1 cellular context compared by ENCODE assay signal in the genomic region with DNA sequence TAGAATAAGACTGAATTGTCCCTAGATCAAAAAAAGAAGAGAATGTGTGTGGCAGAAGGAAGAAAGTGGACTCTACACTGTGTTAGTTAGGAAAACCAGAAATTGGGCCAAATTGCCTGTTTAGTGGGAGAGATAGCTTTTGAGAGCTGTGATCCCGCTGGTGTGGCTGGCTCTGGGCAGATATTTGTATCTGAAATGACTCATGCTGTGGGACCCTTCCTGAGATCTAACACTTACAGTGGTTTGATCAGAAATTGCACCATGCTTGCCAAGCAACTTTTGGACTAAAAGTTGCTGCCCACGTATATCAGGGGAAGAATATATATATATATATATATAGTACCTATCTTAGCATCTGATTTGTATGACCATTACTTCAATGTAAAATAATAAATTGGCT.
TF ChIP-seq lines count a peak whose summit lies in the region.

No MANE protein-coding gene starts in this region.

TF ChIP-seq in SK-N-SH, 30 proteins besides CTCF, POLR2A, EP300 and RAD21 (continued from another document):
- TF ChIP-seq, protein P1, sequence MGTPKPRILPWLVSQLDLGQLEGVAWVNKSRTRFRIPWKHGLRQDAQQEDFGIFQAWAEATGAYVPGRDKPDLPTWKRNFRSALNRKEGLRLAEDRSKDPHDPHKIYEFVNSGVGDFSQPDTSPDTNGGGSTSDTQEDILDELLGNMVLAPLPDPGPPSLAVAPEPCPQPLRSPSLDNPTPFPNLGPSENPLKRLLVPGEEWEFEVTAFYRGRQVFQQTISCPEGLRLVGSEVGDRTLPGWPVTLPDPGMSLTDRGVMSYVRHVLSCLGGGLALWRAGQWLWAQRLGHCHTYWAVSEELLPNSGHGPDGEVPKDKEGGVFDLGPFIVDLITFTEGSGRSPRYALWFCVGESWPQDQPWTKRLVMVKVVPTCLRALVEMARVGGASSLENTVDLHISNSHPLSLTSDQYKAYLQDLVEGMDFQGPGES (IDR thresholded peaks at IDR 0.05; ENCODE audit: low read depth, low read length): no peak
- TF ChIP-seq FOSL2 (IDR thresholded peaks at IDR 0.05; ENCODE audit: borderline replicate concordance, low read depth): no peak
